1 cellular context compared by ENCODE assay signal in the genomic region with DNA sequence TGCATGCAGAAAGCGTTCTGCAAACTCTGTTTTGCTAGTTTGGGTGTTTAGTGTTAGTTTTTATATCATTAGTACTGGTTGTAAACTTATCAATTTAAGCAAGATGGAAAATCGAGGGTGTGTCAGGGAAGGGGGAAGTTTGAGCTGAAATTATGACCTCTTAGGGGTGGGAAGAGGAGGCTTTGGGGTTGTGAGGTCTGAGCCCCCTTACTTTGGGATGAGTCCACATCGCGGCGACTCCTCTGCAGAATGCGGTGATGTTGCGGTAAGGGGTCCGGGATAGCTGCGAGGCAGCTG.
TF ChIP-seq lines count a peak whose summit lies in the region.

No MANE protein-coding gene starts in this region.

TF ChIP-seq in IMR-90, 13 proteins besides CTCF, POLR2A, EP300 and RAD21:
- TF ChIP-seq BHLHE40 (IDR thresholded peaks at IDR 0.05; ENCODE audit: low read depth, low read length): no peak
- TF ChIP-seq CHD1 (IDR thresholded peaks at IDR 0.05; ENCODE audit: low read depth, low read length): no peak
- TF ChIP-seq CEBPB (IDR thresholded peaks at IDR 0.05; ENCODE audit: low read depth, low read length): no peak
- TF ChIP-seq, protein P1, sequence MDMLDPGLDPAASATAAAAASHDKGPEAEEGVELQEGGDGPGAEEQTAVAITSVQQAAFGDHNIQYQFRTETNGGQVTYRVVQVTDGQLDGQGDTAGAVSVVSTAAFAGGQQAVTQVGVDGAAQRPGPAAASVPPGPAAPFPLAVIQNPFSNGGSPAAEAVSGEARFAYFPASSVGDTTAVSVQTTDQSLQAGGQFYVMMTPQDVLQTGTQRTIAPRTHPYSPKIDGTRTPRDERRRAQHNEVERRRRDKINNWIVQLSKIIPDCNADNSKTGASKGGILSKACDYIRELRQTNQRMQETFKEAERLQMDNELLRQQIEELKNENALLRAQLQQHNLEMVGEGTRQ (IDR thresholded peaks at IDR 0.05; ENCODE audit: low read depth, low read length): no peak
- no peak for TF ChIP-seq NFE2L2 (IDR thresholded peaks at IDR 0.05; ENCODE audit: low read depth, low read length)
- TF ChIP-seq FOS (IDR thresholded peaks at IDR 0.05; ENCODE audit: low read depth, low read length): no peak
- no peak for TF ChIP-seq SMC3 (IDR thresholded peaks at IDR 0.05; ENCODE audit: low read depth, low read length)
- no peak for TF ChIP-seq MXI1 (IDR thresholded peaks at IDR 0.05; ENCODE audit: borderline replicate concordance, low read depth, low read length)
